9 cellular contexts compared by ENCODE assay signal in the genomic region with DNA sequence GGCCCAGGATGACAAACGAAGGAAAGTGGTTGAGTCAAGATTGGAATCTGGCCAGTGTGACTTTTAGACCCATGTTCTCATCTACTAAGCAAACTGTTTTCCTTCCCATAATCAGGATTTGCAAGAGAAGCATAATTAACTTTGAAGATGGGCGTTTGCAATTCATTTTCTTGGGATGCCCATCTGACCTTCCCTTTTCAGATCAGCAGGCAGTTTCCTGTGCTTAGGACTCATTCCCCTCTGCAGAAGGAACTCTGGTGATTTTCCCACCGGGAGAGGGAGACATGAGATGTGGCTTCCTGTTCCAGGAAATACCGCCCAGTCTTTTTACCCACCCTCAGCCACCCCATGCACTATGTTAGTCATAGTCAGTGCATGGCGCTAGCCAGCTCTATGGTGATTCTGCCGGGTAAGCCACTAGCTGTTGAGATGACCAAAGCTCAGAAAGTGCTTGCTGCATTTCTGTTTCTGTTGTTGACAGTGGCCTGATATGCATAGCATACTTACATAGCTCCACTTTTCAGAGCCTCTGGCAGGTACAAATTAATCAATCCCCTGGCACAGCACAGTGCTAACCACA.
DNase-seq lines count a peak whose midpoint lies in the region; ATAC-seq and TF ChIP-seq lines count a peak whose summit lies in the region.
"Had no signal": no experiment of that assay in that cellular context is flagged by ENCODE, and none has a peak within 500 bp of the region (broad histone marks: within the 10 kb centered on the region; RNA-seq: fewer than 3 reads in every experiment).

No MANE protein-coding gene starts in this region.

- no peaks in the 10 kb centered on the region for H3K9me3 Mint-ChIP-seq in naive thymus-derived CD8-positive, alpha-beta T cell

- H3K4me3 ChIP-seq in SJSA1 (no peak overlapping the region), fibroblast of the aortic adventitia (ENCODE audit: low read depth, low read length) (no peak overlapping the region), retinal pigment epithelial cell (ENCODE audit: low read length) (no peak overlapping the region)

- no peaks in the 10 kb centered on the region for H3K36me3 ChIP-seq in SJSA1

- peak overlapping the region; percentile 64 for H3K27ac ChIP-seq in SJSA1

- POLR2A ChIA-PET in naive thymus-derived CD8-positive, alpha-beta T cell (lab: Charles Lee): no interaction called here

- TF ChIP-seq CTCF in fibroblast of the aortic adventitia (IDR thresholded peaks at IDR 0.05; ENCODE audit: insufficient read depth, low read length) (no peak), retinal pigment epithelial cell (conservative IDR thresholded peaks at IDR 0.05; ENCODE audit: low read depth, low read length) (no peak)

- no peak for ATAC-seq in naive thymus-derived CD8-positive, alpha-beta T cell

- H3K27me3 ChIP-seq in SJSA1 (replicated peaks): no peaks in the 10 kb centered on the region

- H3K4me1 ChIP-seq in SJSA1 (replicated peaks): peaks cover 34% of the 10 kb centered on the region

- H3K9me3 ChIP-seq in SJSA1 (replicated peaks): no peaks in the 10 kb centered on the region

- H3K36me3 Mint-ChIP-seq in naive thymus-derived CD8-positive, alpha-beta T cell: peaks cover 0 to 14% (median 4%) of the 10 kb centered on the region in 3 donors

- peaks cover 2 to 16% (median 5%) of the 10 kb centered on the region in 4 donors for H3K4me1 Mint-ChIP-seq in naive thymus-derived CD8-positive, alpha-beta T cell

- H3K27ac Mint-ChIP-seq in naive thymus-derived CD8-positive, alpha-beta T cell: peak overlapping the region in 1 of 10 donors; percentile 9

- peak; percentile 96 for DNase-seq in EH (ENCODE audit: low read depth)
- DNase-seq in SJSA1 (ENCODE audit: low read depth in 1 of 2, low spot score in 2 of 2): peak; percentile 65 to 70
- peak; percentile 88 for DNase-seq in fibroblast of the aortic adventitia (ENCODE audit: low read depth)
- DNase-seq in retinal pigment epithelial cell (ENCODE audit: low read depth): peak; percentile 85
- no peak for DNase-seq in naive thymus-derived CD8-positive, alpha-beta T cell
- no peak for DNase-seq in cerebellar cortex (ENCODE audit: low spot score)
- no peak for DNase-seq in stimulated activated CD8-positive, alpha-beta memory T cell treated with anti-CD3 and anti-CD28 coated beads, Interleukin-4, amount 100 ng/mL, for 48 hours
- no peak for DNase-seq in activated CD4-positive, CD25-positive, alpha-beta regulatory T cell treated with anti-CD3 and anti-CD28 coated beads, Interleukin-2, amount 50 U/mL, for 72 hours
- DNase-seq: NCI-H446 treated with DMSO at 0.1 percent for 48 hours had no signal

- H3K27me3 Mint-ChIP-seq in naive thymus-derived CD8-positive, alpha-beta T cell: no peaks in the 10 kb centered on the region

- no peak overlapping the region for H3K4me3 Mint-ChIP-seq in naive thymus-derived CD8-positive, alpha-beta T cell

Comparison
In these comparisons a context has a peak if more than half of its experiments do, and no peak if none do; other contexts are left out.
1. DNase-seq: peak in EH (single experiment), SJSA1 (2 of 2), fibroblast of the aortic adventitia (single experiment) and retinal pigment epithelial cell (single experiment); none in naive thymus-derived CD8-positive, alpha-beta T cell (0 of 10), cerebellar cortex (single experiment), stimulated activated CD8-positive, alpha-beta memory T cell treated with anti-CD3 and anti-CD28 coated beads, Interleukin-4, amount 100 ng/mL, for 48 hours (single experiment) and activated CD4-positive, CD25-positive, alpha-beta regulatory T cell treated with anti-CD3 and anti-CD28 coated beads, Interleukin-2, amount 50 U/mL, for 72 hours (single experiment).